Comparison of ENCODE assay signal across 8 cellular contexts in the genomic region with DNA sequence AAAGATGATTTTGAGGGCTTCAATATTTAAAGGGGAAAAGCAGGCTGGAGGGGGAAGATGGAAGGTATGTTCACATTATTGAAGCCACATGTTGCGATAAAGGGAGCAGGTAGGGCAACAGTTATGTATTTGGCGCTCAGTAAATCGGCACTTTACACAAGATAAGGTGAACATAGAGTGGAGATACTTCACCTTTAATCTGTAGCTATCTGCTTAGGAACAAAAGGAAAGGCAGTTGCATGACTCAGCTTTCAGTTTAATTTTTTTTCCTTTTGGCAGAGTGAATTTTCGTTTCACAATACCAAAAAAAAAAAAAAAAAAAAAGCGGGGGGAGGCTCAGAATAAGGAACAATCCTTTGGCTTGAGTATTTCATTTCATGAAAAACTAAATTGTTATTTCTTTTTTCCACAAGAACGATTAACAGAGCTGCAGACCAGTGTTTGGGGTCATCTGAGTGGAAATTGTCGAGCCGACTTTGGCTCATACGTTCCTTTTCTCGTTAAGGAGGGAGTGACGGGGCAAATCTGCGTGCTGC. TPM values are rescaled to one million over a fixed set of nuclear protein-coding genes. Genes with fewer than 3 reads are reported as not detected.
DNase-seq lines count a peak whose midpoint lies in the region; ATAC-seq and TF ChIP-seq lines count a peak whose summit lies in the region.

No MANE protein-coding gene starts in this region.

- H3K27ac ChIP-seq in endodermal cell (ENCODE audit: low read depth, low read length), result peak overlapping the region; percentile 95

- peaks cover 38% of the 10 kb centered on the region for H3K27me3 Mint-ChIP-seq in endodermal cell (ENCODE audit: insufficient read depth)
- peaks cover 0 to 5% of the 10 kb centered on the region in 2 donors for H3K27me3 Mint-ChIP-seq in natural killer cell treated with Interleukin-12 subunit alpha and Interleukin-12 subunit beta and Interleukin-15 and Interleukin-18, amount 100 ng/mL, for 72 hours

- H3K36me3 ChIP-seq in endodermal cell (ENCODE audit: control insufficient read depth, insufficient read depth, low read length), result no peaks in the 10 kb centered on the region

- peak overlapping the region; percentile 63 for H3K4me3 Mint-ChIP-seq in endodermal cell
- peak overlapping the region; percentile 95 for H3K4me3 Mint-ChIP-seq in natural killer cell treated with Interleukin-12 subunit alpha and Interleukin-12 subunit beta and Interleukin-15 and Interleukin-18, amount 100 ng/mL, for 72 hours

- 30 to 60% methylated on average over 5 to 12 of the region's 12 CpGs for WGBS in endodermal cell (ENCODE audit: insufficient coverage in 1 of 2, insufficient read length in 1 of 2), 2 experiments

- no peak for TF ChIP-seq CTCF in endodermal cell (conservative IDR thresholded peaks at IDR 0.05)

- peak overlapping the region; percentile 64 for H3K9ac ChIP-seq in endodermal cell (ENCODE audit: extremely low read depth, low read length, poor library complexity, severe bottlenecking)

- DNase-seq in Right ventricle myocardium superior, result no peak
- DNase-seq in cardiac septum (ENCODE audit: low spot score), result no peak
- peak; percentile 62 for DNase-seq in RKO (ENCODE audit: low spot score)
- DNase-seq in endodermal cell, result no peak
- DNase-seq in natural killer cell treated with Interleukin-12 subunit alpha and Interleukin-12 subunit beta and Interleukin-15 and Interleukin-18, amount 100 ng/mL, for 72 hours (ENCODE audit: low spot score), result no peak
- no peak for DNase-seq in HPDE6-E6E7 (ENCODE audit: extremely low spot score)
- DNase-seq in hepatic stellate cell (ENCODE audit: low spot score), result no peak
- no peak for DNase-seq in cerebellar cortex (ENCODE audit: low spot score)

- ATAC-seq in Right ventricle myocardium superior (ENCODE audit: poor library complexity), result peak; percentile 4
- no peak for ATAC-seq in natural killer cell treated with Interleukin-12 subunit alpha and Interleukin-12 subunit beta and Interleukin-15 and Interleukin-18, amount 100 ng/mL, for 72 hours

- intact Hi-C loops in Right ventricle myocardium superior (cut with DNase I), result no loop called here
- intact Hi-C loops in cardiac septum (cut with DNase I), result loop anchor here (2.0 to 5.0 kb wide), 2 partner anchors 18 to 67 kb away; a partner anchor contains a TSS

- H3K4me1 ChIP-seq in endodermal cell (ENCODE audit: control insufficient read depth, insufficient read depth, low read length), result no peaks in the 10 kb centered on the region

- no peaks in the 10 kb centered on the region for H3K36me3 Mint-ChIP-seq in endodermal cell (ENCODE audit: low read depth)
- H3K36me3 Mint-ChIP-seq in natural killer cell treated with Interleukin-12 subunit alpha and Interleukin-12 subunit beta and Interleukin-15 and Interleukin-18, amount 100 ng/mL, for 72 hours, result peaks cover 16% of the 10 kb centered on the region

- peaks cover 36% of the 10 kb centered on the region for H3K27me3 ChIP-seq in endodermal cell (ENCODE audit: control insufficient read depth, insufficient read depth, low read length, poor library complexity, severe bottlenecking)

- H3K27ac Mint-ChIP-seq in endodermal cell, result peak overlapping the region; percentile 91
- peak overlapping the region; percentile 96 for H3K27ac Mint-ChIP-seq in natural killer cell treated with Interleukin-12 subunit alpha and Interleukin-12 subunit beta and Interleukin-15 and Interleukin-18, amount 100 ng/mL, for 72 hours

- peaks cover 7% of the 10 kb centered on the region for H3K4me1 Mint-ChIP-seq in endodermal cell
- peaks cover 25 to 32% of the 10 kb centered on the region in 2 donors for H3K4me1 Mint-ChIP-seq in natural killer cell treated with Interleukin-12 subunit alpha and Interleukin-12 subunit beta and Interleukin-15 and Interleukin-18, amount 100 ng/mL, for 72 hours (ENCODE audit: low read depth in 2 of 2)

- H3K9me3 Mint-ChIP-seq in endodermal cell, result peaks cover 9% of the 10 kb centered on the region
- peaks cover 13% of the 10 kb centered on the region for H3K9me3 Mint-ChIP-seq in natural killer cell treated with Interleukin-12 subunit alpha and Interleukin-12 subunit beta and Interleukin-15 and Interleukin-18, amount 100 ng/mL, for 72 hours

- peak overlapping the region; percentile 87 for H3K4me3 ChIP-seq in endodermal cell (ENCODE audit: low read length)

- peaks cover 16% of the 10 kb centered on the region for H3K9me3 ChIP-seq in endodermal cell (ENCODE audit: control insufficient read depth, low read length)

RNA-seq across cellular contexts. Expression of a gene that starts 1.1 kb away (rescaled TPM):
- total RNA-seq in Right ventricle myocardium superior (393 TPM), cardiac septum (168 TPM), endodermal cell (10 to 100 TPM in 1 of 2 donors, 1 to 10 TPM in 1; 6.6 to 14.9 TPM)
- 13.1 TPM for polyA plus RNA-seq in endodermal cell (2013, experiment 1 of 2)
- polyA plus RNA-seq in endodermal cell (2013, experiment 2 of 2), result 10.1 TPM
- total RNA-seq in natural killer cell treated with Interleukin-12 subunit alpha and Interleukin-12 subunit beta and Interleukin-15 and Interleukin-18, amount 100 ng/mL, for 72 hours, result 10 to 100 TPM; 12.3 to 28.4 TPM
